In genomic region chrX:47384502-47384901, GRCh38 we compare ENCODE assay signal across 8 cellular contexts. TPM values are rescaled to one million over a fixed set of nuclear protein-coding genes. Genes with fewer than 3 reads are reported as not detected.
A peak's percentile ranks its signal among the peaks of the same experiment; 100 is the strongest.
DNase-seq lines count a peak whose midpoint lies in the region; ATAC-seq, FAIRE-seq and TF ChIP-seq lines count a peak whose summit lies in the region.

No MANE protein-coding gene starts in this region.

- ATAC-seq in A549, result peak; percentile 47 to 78; a peak in 4 of 6 replicates
- peak; percentile 64 to 79 for ATAC-seq in activated CD4-positive, CD25-positive, alpha-beta regulatory T cell treated with anti-CD3 and anti-CD28 coated beads, Interleukin-2, amount 50 U/mL, for 24 hours

- no peaks in the 10 kb centered on the region for H3K9me3 ChIP-seq in A549

- FAIRE-seq in A549 (lab: Jason Lieb, UNC), result peak; percentile 39
- FAIRE-seq in GM19239 (lab: Jason Lieb, UNC), result peak; percentile 84

- peak; percentile 14 to 69 for DNase-seq in A549 (ENCODE audit: low read depth in 1 of 2, low spot score in 1 of 2)
- peak; percentile 10 for DNase-seq in GM19239 (ENCODE audit: insufficient read length, low spot score)
- DNase-seq in NCI-H2227 treated with DMSO at 0.1 percent for 48 hours (lab: John Stamatoyannopoulos, UW), result peak; percentile 91
- peak; percentile 74 for DNase-seq in cerebellar cortex (ENCODE audit: low spot score)
- peak; percentile 80 for DNase-seq in left kidney (ENCODE audit: low read depth, low spot score)
- peak; percentile 52 to 67 for DNase-seq in stimulated activated CD4-positive, alpha-beta T cell treated with anti-CD3 and anti-CD28 coated beads, Interleukin-4, amount 100 ng/mL, for 4 hours
- DNase-seq in OCI-M2 (lab: John Stamatoyannopoulos, UW; ENCODE audit: unreplicated experiment), result no peak

- peak; percentile 70 to 79 for TF ChIP-seq RAD21 in A549 (conservative IDR thresholded peaks at IDR 0.05 in 1 of 2, IDR thresholded peaks at IDR 0.05 in 1 of 2)

- H3K4me1 ChIP-seq in A549, result no peaks in the 10 kb centered on the region

- POLR2A ChIA-PET in A549 (lab: Yijun Ruan, JAX), result interaction anchor here (2.4 kb wide), 1 partner anchor 167 kb away, joined by 6 read pairs; no protein-coding TSS in a partner anchor

- no peak for TF ChIP-seq POLR2A in A549 (IDR thresholded peaks at IDR 0.05; ENCODE audit: low read length)

- WGBS in A549 (ENCODE audit: missing lambda C conversion rate), result 4% methylated on average over 8 of the region's 8 CpGs

- H3K4me2 ChIP-seq in A549, result peak overlapping the region; percentile 57; the same call in 2 of the 3 replicates

- H3K4me3 ChIP-seq in A549, result no peak overlapping the region

- CTCF ChIA-PET in A549 (lab: Yijun Ruan, JAX), result interaction anchor here (0.6 to 3.2 kb wide), 18 partner anchors 10 to 394 kb away, joined by 3 to 16 read pairs (median 4); partner anchors contain the start of genes UBA1 and ZNF157

- peak; percentile 70 for TF ChIP-seq CTCF in A549 (IDR thresholded peaks at IDR 0.05)

- no peak overlapping the region for H3K27ac ChIP-seq in A549

- no peak for TF ChIP-seq EP300 in A549 (IDR thresholded peaks at IDR 0.05)

TF ChIP-seq in A549, 52 proteins besides CTCF, POLR2A, EP300 and RAD21:
- TF ChIP-seq E2F6 (IDR thresholded peaks at IDR 0.05; ENCODE audit: borderline replicate concordance, low read depth) (no peak), SMC3 (IDR thresholded peaks at IDR 0.05) (peak; percentile 66)

RNA-seq across cellular contexts. Expression of gene ZNF157, which starts 14.1 kb away (rescaled TPM):
- 0.06 and 0.13 TPM in 2 replicates for polyA plus RNA-seq in A549 (2011; rRNA removed)
- polyA plus RNA-seq in A549 (2012; cell fraction: cytosol; rRNA removed), result 0.01 and 0.03 TPM in 2 replicates
- polyA plus RNA-seq in A549 (2012; cell fraction: nucleus; rRNA removed), result not detected in 2 replicates
- 0.05 to 0.08 TPM (median 0.05 TPM) in 3 replicates for polyA plus RNA-seq in A549 (2017; fragmentation: RNase III; extraction: RNeasy Plus Mini Kit Qiagen cat#74134 plus additional on column Dnase treatment)
- 0.19 TPM in 1 of 2 replicates, not detected in the other for polyA minus RNA-seq in A549 (2011; rRNA and poly(A)+ RNA removed)
